ENCODE assay signal across 21 cellular contexts in the genomic region with DNA sequence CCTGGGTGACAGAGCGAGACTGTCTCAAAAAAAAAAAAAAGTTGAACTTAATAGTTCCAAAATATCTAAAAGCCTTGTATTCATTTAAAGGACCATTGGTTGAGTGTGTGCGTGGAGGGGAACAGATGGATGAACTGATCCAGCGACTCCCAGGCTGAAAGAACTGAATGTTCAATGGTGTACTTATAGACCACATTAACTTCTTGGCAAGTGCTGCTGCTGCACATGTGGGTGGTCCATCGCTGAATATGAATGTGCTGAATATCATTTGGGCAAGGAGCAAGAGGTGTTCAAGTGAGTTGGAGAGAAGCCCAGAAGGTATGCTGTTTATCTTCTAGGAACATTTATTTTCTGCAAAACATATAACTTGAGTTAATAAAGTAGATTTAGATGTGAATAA.
"Had no signal": no experiment of that assay in that cellular context is flagged by ENCODE, and none has a peak within 500 bp of the region (broad histone marks: within the 10 kb centered on the region; RNA-seq: fewer than 3 reads in every experiment).

No MANE protein-coding gene starts in this region.

- H3K27me3 Mint-ChIP-seq: naive thymus-derived CD8-positive, alpha-beta T cell; stimulated activated naive B cell treated with anti-CD40 and anti-IgM and Interleukin-4, amounts not matched to agents 10 μg/mL and 1 μg/mL and 100 μg/mL, for 72 hours had no signal

- DNase-seq: hippocampal formation; kidney; left colon; left lung; lower lobe of right lung; mammary epithelial cell; mesenchymal stem cell; naive thymus-derived CD8-positive, alpha-beta T cell; occipital lobe; retina; stimulated activated CD4-positive, alpha-beta T cell treated with anti-CD3 and anti-CD28 coated beads, Interleukin-12 subunit alpha, Interleukin-12 subunit beta, amount 100 ng/mL, for 4 hours; stimulated activated CD4-positive, alpha-beta T cell treated with anti-CD3 and anti-CD28 coated beads, Interleukin-15, amount 100 ng/mL, for 24 hours; stimulated activated CD4-positive, alpha-beta T cell treated with anti-CD3 and anti-CD28 coated beads, Interleukin-2, amount 100 ng/mL, for 24 hours; stimulated activated CD4-positive, alpha-beta T cell treated with anti-CD3 and anti-CD28 coated beads, Interleukin-4, amount 100 ng/mL, for 1 hour; stimulated activated naive B cell treated with anti-CD40 and anti-IgM and Interleukin-4, amounts not matched to agents 10 μg/mL and 1 μg/mL and 100 μg/mL, for 72 hours; stimulated activated naive CD8-positive, alpha-beta T cell treated with anti-CD3 and anti-CD28 coated beads, Interleukin-15, Interleukin-2, amounts not matched to agents 100 U/mL and 50 U/mL, for 24 hours; stomach; tibial artery; upper lobe of left lung had no signal

- H3K27ac Mint-ChIP-seq: naive thymus-derived CD8-positive, alpha-beta T cell; neural progenitor cell; stimulated activated naive B cell treated with anti-CD40 and anti-IgM and Interleukin-4, amounts not matched to agents 10 μg/mL and 1 μg/mL and 100 μg/mL, for 72 hours had no signal

- H3K36me3 Mint-ChIP-seq: naive thymus-derived CD8-positive, alpha-beta T cell; stimulated activated naive B cell treated with anti-CD40 and anti-IgM and Interleukin-4, amounts not matched to agents 10 μg/mL and 1 μg/mL and 100 μg/mL, for 72 hours had no signal

- H3K4me3 Mint-ChIP-seq: naive thymus-derived CD8-positive, alpha-beta T cell; nephron; neural progenitor cell; stimulated activated naive B cell treated with anti-CD40 and anti-IgM and Interleukin-4, amounts not matched to agents 10 μg/mL and 1 μg/mL and 100 μg/mL, for 72 hours had no signal

- H3K4me1 Mint-ChIP-seq: naive thymus-derived CD8-positive, alpha-beta T cell; neural progenitor cell; stimulated activated naive B cell treated with anti-CD40 and anti-IgM and Interleukin-4, amounts not matched to agents 10 μg/mL and 1 μg/mL and 100 μg/mL, for 72 hours had no signal
